1 cellular context compared by ENCODE assay signal in the genomic region with DNA sequence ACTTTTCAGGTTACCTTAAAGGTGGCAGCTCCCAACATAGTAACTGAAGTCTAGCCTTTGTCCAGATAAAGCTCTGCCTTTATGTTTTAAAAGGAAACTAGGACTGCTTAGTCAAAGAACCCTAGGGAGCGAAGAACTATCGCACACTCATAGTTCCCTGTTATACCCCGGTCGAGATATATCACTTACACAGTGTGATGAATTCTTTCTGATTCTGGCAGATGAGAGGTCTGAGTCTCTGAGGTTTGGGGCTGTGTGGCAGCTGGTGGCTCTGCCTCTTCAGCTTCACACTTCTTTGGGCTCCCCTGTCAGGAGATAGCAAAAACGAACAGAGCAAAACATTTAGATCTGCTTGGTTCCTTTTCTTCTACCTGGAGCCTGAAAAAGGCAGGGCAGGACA.
TF ChIP-seq lines count a peak whose summit lies in the region.

No MANE protein-coding gene starts in this region.

TF ChIP-seq in endothelial cell of umbilical vein, 7 proteins besides CTCF, POLR2A, EP300 and RAD21:
- TF ChIP-seq MYC (IDR thresholded peaks at IDR 0.05; ENCODE audit: low read depth, low read length) (no peak), EZH2 (IDR thresholded peaks at IDR 0.05; ENCODE audit: borderline replicate concordance, low read depth, low read length, severe bottlenecking) (no peak), POLR2AphosphoS5 (IDR thresholded peaks at IDR 0.05; ENCODE audit: insufficient read depth, low read depth, low read length) (no peak), FOS (IDR thresholded peaks at IDR 0.05; ENCODE audit: borderline replicate concordance, insufficient read depth, low read length) (no peak), GATA2 (IDR thresholded peaks at IDR 0.05; ENCODE audit: insufficient read depth, insufficient read length, low read depth, low read length) (no peak), JUN (IDR thresholded peaks at IDR 0.05; ENCODE audit: borderline replicate concordance, insufficient read depth, insufficient read length, low read depth) (no peak)
- TF ChIP-seq, protein P1, sequence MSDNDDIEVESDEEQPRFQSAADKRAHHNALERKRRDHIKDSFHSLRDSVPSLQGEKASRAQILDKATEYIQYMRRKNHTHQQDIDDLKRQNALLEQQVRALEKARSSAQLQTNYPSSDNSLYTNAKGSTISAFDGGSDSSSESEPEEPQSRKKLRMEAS (IDR thresholded peaks at IDR 0.05; ENCODE audit: insufficient read depth, insufficient read length): no peak
